ENCODE assay signal across 23 cellular contexts in the genomic region with DNA sequence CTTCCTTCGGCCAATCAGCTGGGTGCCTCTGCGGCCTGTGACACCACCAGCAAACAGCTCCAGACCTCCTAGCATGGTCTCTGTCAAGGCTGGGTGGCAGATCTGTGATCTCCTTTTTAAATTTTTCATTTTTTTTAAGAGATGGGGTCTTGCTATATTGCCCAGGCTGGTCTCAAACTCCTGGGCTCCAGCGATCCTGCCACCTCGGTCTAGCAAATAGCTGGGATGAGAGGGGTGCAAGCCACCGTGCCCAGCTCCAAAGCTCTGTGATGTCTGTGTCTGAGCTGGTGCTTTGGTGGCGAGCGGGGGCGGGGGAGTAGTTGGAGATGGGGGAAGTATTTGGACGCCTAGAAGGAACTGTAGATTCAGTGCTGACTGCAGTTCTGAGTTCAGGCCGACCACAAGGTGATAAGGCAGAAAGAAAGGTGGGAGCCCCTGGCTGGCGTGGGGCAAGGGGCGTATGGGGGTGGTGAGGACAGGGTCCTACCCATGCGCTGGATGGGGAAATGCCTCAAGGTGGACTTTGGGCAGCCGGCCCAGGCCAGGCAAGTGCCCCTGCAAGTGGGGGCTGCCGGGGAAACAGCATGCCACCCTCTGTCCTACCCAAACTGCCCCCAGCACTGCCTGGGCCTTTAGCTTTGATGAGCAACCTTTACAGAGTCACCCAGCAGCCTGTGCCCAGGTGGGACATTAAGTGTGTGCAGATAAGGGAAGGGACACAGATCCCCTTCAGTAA. TPM values are rescaled to one million over a fixed set of nuclear protein-coding genes. Genes with fewer than 3 reads are reported as not detected.
DNase-seq lines count a peak whose midpoint lies in the region; ATAC-seq, FAIRE-seq and TF ChIP-seq lines count a peak whose summit lies in the region.
"Had no signal": no experiment of that assay in that cellular context is flagged by ENCODE, and none has a peak within 500 bp of the region (broad histone marks: within the 10 kb centered on the region; RNA-seq: fewer than 3 reads in every experiment).

No MANE protein-coding gene starts in this region.

- H3K4me1 ChIP-seq in SK-N-SH (ENCODE audit: control insufficient read depth in 1 of 2, insufficient read depth in 2 of 2, low read depth in 1 of 2, low read length in 1 of 2) (peaks cover 12 to 29% of the 10 kb centered on the region in 2 experiments; a peak in 3 of 4 replicates), K562 (replicated peaks in 1 of 2; ENCODE audit: control insufficient read depth in 2 of 2, insufficient read depth in 2 of 2, low read length in 2 of 2) (peaks cover 11 to 41% of the 10 kb centered on the region in 2 experiments), left lung (peaks cover 19 to 64% of the 10 kb centered on the region in 2 donors), upper lobe of left lung (peaks cover 13 to 77% (median 60%) of the 10 kb centered on the region in 4 donors)

- intact Hi-C loops in K562 (cut with micrococcal nuclease): no loop called here
- intact Hi-C loops in left lung (cut with DNase I): no loop called here

- H3K9me3 ChIP-seq in SK-N-SH (no peaks in the 10 kb centered on the region), K562 (replicated peaks; ENCODE audit: control insufficient read depth, insufficient read depth, low read depth, low read length) (no peaks in the 10 kb centered on the region), left lung (no peaks in the 10 kb centered on the region), upper lobe of left lung (no peaks in the 10 kb centered on the region)
- H3K9me3 ChIP-seq: left ventricle myocardium inferior, pancreas, tibial nerve had no signal

- H4K20me1 ChIP-seq in SK-N-SH (ENCODE audit: insufficient read depth): no peaks in the 10 kb centered on the region
- H4K20me1 ChIP-seq in K562 (replicated peaks; ENCODE audit: control insufficient read depth, insufficient read depth, low read length): peaks cover 9% of the 10 kb centered on the region; the same call in 1 of the 2 replicates

- no peak overlapping the region for H3K9ac ChIP-seq in SK-N-SH
- no peak overlapping the region for H3K9ac ChIP-seq in K562 (ENCODE audit: insufficient read depth in 1 of 2, low read depth in 2 of 2, low read length in 2 of 2)

- H3K4me2 ChIP-seq in SK-N-SH (peak overlapping the region; percentile 59; the same call in 1 of the 2 replicates), K562 (ENCODE audit: insufficient read depth, low read length) (no peak overlapping the region)

- H3K4me3 ChIP-seq in SK-N-SH (ENCODE audit: low read depth in 2 of 2, low read length in 1 of 2) (no peak overlapping the region), K562 (no peak overlapping the region), left lung (no peak overlapping the region), upper lobe of left lung (no peak overlapping the region)
- H3K4me3 ChIP-seq: left ventricle myocardium inferior, pancreas, tibial nerve had no signal

- ATAC-seq in SK-N-SH treated with all-trans-retinoic acid at 6 μM for 48 hours (no peak), K562 (no peak), left lung (no peak), upper lobe of left lung (ENCODE audit: low FRiP score in 2 of 2) (no peak), HG02970 (IDR thresholded peaks at IDR 0.05; ENCODE audit: low FRiP score, unreplicated experiment) (no peak)
- ATAC-seq: activated CD8-positive, alpha-beta T cell treated with anti-CD3 and anti-CD28 coated beads, Interleukin-2, amount 10 ng/mL, durations not matched to agents 7 days and 5 days; natural killer cell; pancreas; right cardiac atrium had no signal

- no peaks in the 10 kb centered on the region for H3K27me3 ChIP-seq in SK-N-SH (ENCODE audit: insufficient read depth)
- H3K27me3 ChIP-seq in K562 (ENCODE audit: control insufficient read depth in 2 of 2, insufficient read depth in 2 of 2, low read length in 2 of 2): no peaks in the 10 kb centered on the region
- H3K27me3 ChIP-seq in left lung: no peaks in the 10 kb centered on the region
- H3K27me3 ChIP-seq in upper lobe of left lung: no peaks in the 10 kb centered on the region
- H3K27me3 ChIP-seq: pancreas, tibial nerve had no signal

- H2AFZ ChIP-seq in SK-N-SH (ENCODE audit: low read depth) (no peak overlapping the region), K562 (ENCODE audit: low read depth, low read length) (no peak overlapping the region)

- FAIRE-seq in K562 (lab: Jason Lieb, UNC): no peak
- FAIRE-seq: H1, pancreas had no signal

- POLR2A ChIA-PET in SK-N-SH (lab: Yijun Ruan, JAX) (no interaction called here), K562 (lab: Yijun Ruan, JAX) (interaction anchor here (0.6 to 1.5 kb wide), 4 partner anchors 37 to 1002 kb away, joined by 3 to 8 read pairs (median 4); a partner anchor contains a TSS)

- TF ChIP-seq RAD21 in SK-N-SH (IDR thresholded peaks at IDR 0.05; ENCODE audit: low read length): no peak
- no peak for TF ChIP-seq RAD21 in K562 (CRISPR knock-in tag; conservative IDR thresholded peaks at IDR 0.05 in 1 of 2, IDR thresholded peaks at IDR 0.05 in 1 of 2)

- no TSS peak for BruUV-seq in K562 (replicated peaks; lab: Mats Ljungman, UMichigan)

- in situ Hi-C loops in K562 (cut with MboI): no loop called here

- TF ChIP-seq POLR2A in K562 (conservative IDR thresholded peaks at IDR 0.05): no peak
- TF ChIP-seq POLR2A in upper lobe of left lung (IDR thresholded peaks at IDR 0.05): no peak

- CTCF ChIA-PET in SK-N-SH (lab: Yijun Ruan, JAX) (interaction anchor here (0.6 to 1.6 kb wide), 4 partner anchors 15 to 215 kb away, joined by 3 to 4 read pairs (median 4); no protein-coding TSS in a partner anchor), K562 (lab: Yijun Ruan, JAX; ENCODE audit: low intra/inter-chr PET ratio) (no interaction called here)

- H3K27ac ChIP-seq in SK-N-SH (ENCODE audit: low read depth in 2 of 2, low read length in 1 of 2) (peak overlapping the region in 1 of 2 experiments; percentile 55; a peak in 2 of 4 replicates), K562 (ENCODE audit: extremely low read depth, low read depth, low read length) (no peak overlapping the region), left lung (peak overlapping the region; percentile 53 to 85), upper lobe of left lung (peak overlapping the region; percentile 14 to 74 (median 48))
- H3K27ac ChIP-seq: left ventricle myocardium inferior, pancreas had no signal

- no peaks in the 10 kb centered on the region for H3K9me1 ChIP-seq in K562 (ENCODE audit: control insufficient read depth, insufficient read depth, low read length)

- TF ChIP-seq CTCF in SK-N-SH (IDR thresholded peaks at IDR 0.05) (no peak), K562 (IDR thresholded peaks at IDR 0.05 in 2 of 3, conservative IDR thresholded peaks at IDR 0.05 in 1 of 3; ENCODE audit: insufficient read depth in 2 of 3, low read depth in 1 of 3, low read length in 3 of 3) (no peak), left lung (IDR thresholded peaks at IDR 0.05) (no peak), upper lobe of left lung (IDR thresholded peaks at IDR 0.05) (no peak)

- 81% methylated on average over 11 of the region's 15 CpGs for WGBS in SK-N-SH (ENCODE audit: low lambda C conversion rate)
- WGBS in K562 (ENCODE audit: insufficient coverage, low coverage, missing lambda C conversion rate): 86% methylated on average over 11 of the region's 15 CpGs
- 64 to 84% methylated on average over 14 to 15 of the region's 15 CpGs for WGBS in upper lobe of left lung, 2 donors

- H3K9me2 ChIP-seq in SK-N-SH: no peaks in the 10 kb centered on the region

- no peak for TF ChIP-seq EP300 in SK-N-SH (IDR thresholded peaks at IDR 0.05; ENCODE audit: borderline replicate concordance in 1 of 2, low read depth in 1 of 2, low read length in 1 of 2)
- TF ChIP-seq EP300 in K562 (IDR thresholded peaks at IDR 0.05; ENCODE audit: low read length): no peak
- TF ChIP-seq EP300 in upper lobe of left lung (IDR thresholded peaks at IDR 0.05): no peak

- H3K36me3 ChIP-seq in SK-N-SH (replicated peaks in 1 of 2; ENCODE audit: control insufficient read depth in 1 of 2, insufficient read depth in 2 of 2, low read length in 1 of 2) (peaks cover 32 to 43% of the 10 kb centered on the region in 2 experiments), K562 (ENCODE audit: control insufficient read depth, insufficient read depth, low read length) (peaks cover 81% of the 10 kb centered on the region; the same call in 2 of the 3 replicates), left lung (peaks cover 0 to 86% of the 10 kb centered on the region in 2 donors), upper lobe of left lung (peaks cover 5 to 84% (median 62%) of the 10 kb centered on the region in 4 donors)

- peaks cover 14% of the 10 kb centered on the region for H3F3A ChIP-seq in SK-N-SH (replicated peaks; ENCODE audit: insufficient read depth)

- peak; percentile 11 for DNase-seq in SK-N-SH
- no peak for DNase-seq in K562 (ENCODE audit: extremely low read depth in 1 of 4, low spot score in 3 of 4)
- no peak for DNase-seq in left lung
- DNase-seq in upper lobe of left lung: no peak
- DNase-seq in stimulated activated CD4-positive, alpha-beta T cell treated with anti-CD3 and anti-CD28 coated beads, Interleukin-12 subunit alpha, Interleukin-12 subunit beta, amount 100 ng/mL, for 4 hours: no peak
- DNase-seq in 8988T: no peak
- DNase-seq: activated CD4-positive, CD25-positive, alpha-beta regulatory T cell treated with anti-CD3 and anti-CD28 coated beads, Interleukin-2, amount 50 U/mL, for 72 hours; activated CD8-positive, alpha-beta T cell treated with anti-CD3 and anti-CD28 coated beads, Interleukin-2, amount 10 ng/mL, durations not matched to agents 7 days and 5 days; activated gamma-delta T cell; foreskin melanocyte; left ventricle myocardium inferior; natural killer cell; NCI-H1092; NCI-H2029; NCI-H2227 treated with DMSO at 0.1 percent for 48 hours; NCI-H748 treated with DMSO at 0.1 percent for 48 hours; Right ventricle myocardium superior had no signal

- H3K79me2 ChIP-seq in SK-N-SH (ENCODE audit: insufficient read depth): peaks cover 76% of the 10 kb centered on the region
- peaks cover 30% of the 10 kb centered on the region for H3K79me2 ChIP-seq in K562 (ENCODE audit: control insufficient read depth, insufficient read depth, low read length)

RNA-seq across cellular contexts. Expression of a gene that starts 5.5 kb away (rescaled TPM):
- polyA plus RNA-seq in SK-N-SH (2012; rRNA removed): 10.5 and 17.1 TPM in 2 replicates
- polyA plus RNA-seq in SK-N-SH (2012; cell fraction: cytosol; rRNA removed): 9.7 and 13.3 TPM in 2 replicates
- polyA plus RNA-seq in SK-N-SH (2012; cell fraction: nucleus; rRNA removed): 30.9 and 49.1 TPM in 2 replicates
- total RNA-seq in K562 (2011; cell fraction: chromatin; rRNA removed; ENCODE audit: low replicate concordance): 45.6 and 105 TPM in 2 replicates
- 61.4 and 62.6 TPM in 2 replicates for total RNA-seq in K562 (2011; cell fraction: nucleolus; rRNA removed)
- 50.8 and 52.2 TPM in 2 replicates for total RNA-seq in K562 (2011; cell fraction: nucleoplasm; rRNA removed)
- 43.0 and 64.9 TPM in 2 replicates for total RNA-seq in K562 (2014; rRNA removed)
- total RNA-seq in K562 (2014; rRNA removed; fragmentation: Illumina TruSeq; extraction: Trizol): 12.7 and 16.0 TPM in 2 replicates
- total RNA-seq in K562 (2015; rRNA removed; fragmentation: Illumina TruSeq; extraction: Trizol): 23.6 and 24.5 TPM in 2 replicates
- total RNA-seq in K562 (2021): 60.0 and 66.7 TPM in 2 replicates
- polyA plus RNA-seq in K562 (2011; rRNA removed): 5.4 and 7.1 TPM in 2 replicates
- polyA plus RNA-seq in K562 (2011; cell fraction: cytosol; rRNA removed): 6.1 and 12.8 TPM in 2 replicates
- 9.6 and 23.4 TPM in 2 replicates for polyA plus RNA-seq in K562 (2011; cell fraction: nucleus; rRNA removed)
- 26.0 and 32.1 TPM in 2 replicates for polyA plus RNA-seq in K562 (2012)
- polyA plus RNA-seq in K562 (2014; fragmentation: Illumina TruSeq; extraction: Trizol): 33.5 and 50.1 TPM in 2 replicates
- 1 to 10 TPM in 1 of 2 experiments, under 1 TPM in 1; 0.90 to 1.1 TPM for polyA plus RNA-seq in K562 (2014; fragmentation: Nextera tagmentation; extraction: Ambion mirVana)
- polyA plus RNA-seq in K562 (2014; rRNA removed): 27.8 and 30.6 TPM in 2 replicates
- polyA minus RNA-seq in K562 (2011; rRNA and poly(A)+ RNA removed): 4.6 and 8.5 TPM in 2 replicates
- polyA minus RNA-seq in K562 (2011; cell fraction: cytosol; rRNA and poly(A)+ RNA removed): 17.6 and 18.5 TPM in 2 replicates
- polyA minus RNA-seq in K562 (2011; cell fraction: nucleus; rRNA and poly(A)+ RNA removed): 17.1 and 24.1 TPM in 2 replicates
- total RNA-seq in left lung: 10 to 100 TPM; 79.7 to 95.5 TPM
- 100 to 1,000 TPM in 2 of 6 donors, 10 to 100 TPM in 4; 55.1 to 255 (median 89.0) TPM for total RNA-seq in upper lobe of left lung

RNA-seq across cellular contexts. Expression of a gene that starts 48.0 kb away (rescaled TPM):
- polyA plus RNA-seq in SK-N-SH (2012; rRNA removed) (188 and 312 TPM in 2 replicates), K562 (2011; rRNA removed) (82.1 and 86.0 TPM in 2 replicates), K562 (2014; fragmentation: Illumina TruSeq; extraction: Trizol) (60.5 and 66.6 TPM in 2 replicates), K562 (2014; fragmentation: Nextera tagmentation; extraction: Ambion mirVana) (10 to 100 TPM in 1 of 2 experiments, 1 to 10 TPM in 1; 4.2 to 12.6 TPM), K562 (2014; rRNA removed) (141 and 166 TPM in 2 replicates)
- polyA plus RNA-seq in SK-N-SH (2012; cell fraction: cytosol; rRNA removed): 180 and 229 TPM in 2 replicates
- polyA plus RNA-seq in SK-N-SH (2012; cell fraction: nucleus; rRNA removed): 153 and 184 TPM in 2 replicates
- total RNA-seq in K562 (2011; cell fraction: chromatin; rRNA removed; ENCODE audit: low replicate concordance): 55.1 and 137 TPM in 2 replicates
- 204 and 212 TPM in 2 replicates for total RNA-seq in K562 (2011; cell fraction: nucleolus; rRNA removed)
- 127 and 144 TPM in 2 replicates for total RNA-seq in K562 (2011; cell fraction: nucleoplasm; rRNA removed)
- total RNA-seq in K562 (2014; rRNA removed) (131 and 143 TPM in 2 replicates), K562 (2014; rRNA removed; fragmentation: Illumina TruSeq; extraction: Trizol) (52.2 and 67.5 TPM in 2 replicates), K562 (2015; rRNA removed; fragmentation: Illumina TruSeq; extraction: Trizol) (81.6 and 83.0 TPM in 2 replicates), K562 (2021) (91.5 and 96.7 TPM in 2 replicates), left lung (100 to 1,000 TPM in 1 of 2 donors, 10 to 100 TPM in 1; 98.2 to 156 TPM), upper lobe of left lung (100 to 1,000 TPM in 1 of 6 donors, 10 to 100 TPM in 4, 1 to 10 TPM in 1; 6.3 to 121 (median 67.1) TPM)
- 118 and 186 TPM in 2 replicates for polyA plus RNA-seq in K562 (2011; cell fraction: cytosol; rRNA removed)
- polyA plus RNA-seq in K562 (2011; cell fraction: nucleus; rRNA removed): 46.8 and 51.5 TPM in 2 replicates
- polyA plus RNA-seq in K562 (2012): 164 and 292 TPM in 2 replicates
- polyA minus RNA-seq in K562 (2011; rRNA and poly(A)+ RNA removed): 17.9 and 26.4 TPM in 2 replicates
- polyA minus RNA-seq in K562 (2011; cell fraction: cytosol; rRNA and poly(A)+ RNA removed): 32.6 and 58.7 TPM in 2 replicates
- 14.4 and 24.1 TPM in 2 replicates for polyA minus RNA-seq in K562 (2011; cell fraction: nucleus; rRNA and poly(A)+ RNA removed)
